1 cellular context compared by ENCODE assay signal in the genomic region with DNA sequence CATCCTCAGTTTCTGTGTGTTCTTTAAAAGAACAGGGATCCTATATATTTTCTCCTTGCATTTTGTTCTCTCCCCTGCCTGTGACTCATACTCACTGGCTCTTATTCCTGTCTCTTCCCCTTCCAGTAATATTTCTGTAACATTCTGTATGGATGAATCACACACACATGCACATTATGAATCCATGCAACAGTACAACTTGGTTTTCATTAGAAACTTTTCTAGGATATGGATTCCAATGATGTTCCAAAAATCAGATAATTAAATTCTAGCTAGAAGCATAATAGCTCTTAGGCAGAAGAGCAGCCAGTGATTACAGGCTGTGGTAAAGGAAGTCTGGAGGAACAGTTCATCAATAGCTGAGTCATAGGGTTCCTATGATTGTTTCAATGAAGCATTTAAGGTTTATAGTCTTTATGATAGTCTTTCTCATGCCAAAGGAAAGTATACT.
TF ChIP-seq lines count a peak whose summit lies in the region.

No MANE protein-coding gene starts in this region.

TF ChIP-seq in GM23338, 12 proteins besides CTCF, POLR2A, EP300 and RAD21 (continued from another document):
- TF ChIP-seq, protein P1, sequence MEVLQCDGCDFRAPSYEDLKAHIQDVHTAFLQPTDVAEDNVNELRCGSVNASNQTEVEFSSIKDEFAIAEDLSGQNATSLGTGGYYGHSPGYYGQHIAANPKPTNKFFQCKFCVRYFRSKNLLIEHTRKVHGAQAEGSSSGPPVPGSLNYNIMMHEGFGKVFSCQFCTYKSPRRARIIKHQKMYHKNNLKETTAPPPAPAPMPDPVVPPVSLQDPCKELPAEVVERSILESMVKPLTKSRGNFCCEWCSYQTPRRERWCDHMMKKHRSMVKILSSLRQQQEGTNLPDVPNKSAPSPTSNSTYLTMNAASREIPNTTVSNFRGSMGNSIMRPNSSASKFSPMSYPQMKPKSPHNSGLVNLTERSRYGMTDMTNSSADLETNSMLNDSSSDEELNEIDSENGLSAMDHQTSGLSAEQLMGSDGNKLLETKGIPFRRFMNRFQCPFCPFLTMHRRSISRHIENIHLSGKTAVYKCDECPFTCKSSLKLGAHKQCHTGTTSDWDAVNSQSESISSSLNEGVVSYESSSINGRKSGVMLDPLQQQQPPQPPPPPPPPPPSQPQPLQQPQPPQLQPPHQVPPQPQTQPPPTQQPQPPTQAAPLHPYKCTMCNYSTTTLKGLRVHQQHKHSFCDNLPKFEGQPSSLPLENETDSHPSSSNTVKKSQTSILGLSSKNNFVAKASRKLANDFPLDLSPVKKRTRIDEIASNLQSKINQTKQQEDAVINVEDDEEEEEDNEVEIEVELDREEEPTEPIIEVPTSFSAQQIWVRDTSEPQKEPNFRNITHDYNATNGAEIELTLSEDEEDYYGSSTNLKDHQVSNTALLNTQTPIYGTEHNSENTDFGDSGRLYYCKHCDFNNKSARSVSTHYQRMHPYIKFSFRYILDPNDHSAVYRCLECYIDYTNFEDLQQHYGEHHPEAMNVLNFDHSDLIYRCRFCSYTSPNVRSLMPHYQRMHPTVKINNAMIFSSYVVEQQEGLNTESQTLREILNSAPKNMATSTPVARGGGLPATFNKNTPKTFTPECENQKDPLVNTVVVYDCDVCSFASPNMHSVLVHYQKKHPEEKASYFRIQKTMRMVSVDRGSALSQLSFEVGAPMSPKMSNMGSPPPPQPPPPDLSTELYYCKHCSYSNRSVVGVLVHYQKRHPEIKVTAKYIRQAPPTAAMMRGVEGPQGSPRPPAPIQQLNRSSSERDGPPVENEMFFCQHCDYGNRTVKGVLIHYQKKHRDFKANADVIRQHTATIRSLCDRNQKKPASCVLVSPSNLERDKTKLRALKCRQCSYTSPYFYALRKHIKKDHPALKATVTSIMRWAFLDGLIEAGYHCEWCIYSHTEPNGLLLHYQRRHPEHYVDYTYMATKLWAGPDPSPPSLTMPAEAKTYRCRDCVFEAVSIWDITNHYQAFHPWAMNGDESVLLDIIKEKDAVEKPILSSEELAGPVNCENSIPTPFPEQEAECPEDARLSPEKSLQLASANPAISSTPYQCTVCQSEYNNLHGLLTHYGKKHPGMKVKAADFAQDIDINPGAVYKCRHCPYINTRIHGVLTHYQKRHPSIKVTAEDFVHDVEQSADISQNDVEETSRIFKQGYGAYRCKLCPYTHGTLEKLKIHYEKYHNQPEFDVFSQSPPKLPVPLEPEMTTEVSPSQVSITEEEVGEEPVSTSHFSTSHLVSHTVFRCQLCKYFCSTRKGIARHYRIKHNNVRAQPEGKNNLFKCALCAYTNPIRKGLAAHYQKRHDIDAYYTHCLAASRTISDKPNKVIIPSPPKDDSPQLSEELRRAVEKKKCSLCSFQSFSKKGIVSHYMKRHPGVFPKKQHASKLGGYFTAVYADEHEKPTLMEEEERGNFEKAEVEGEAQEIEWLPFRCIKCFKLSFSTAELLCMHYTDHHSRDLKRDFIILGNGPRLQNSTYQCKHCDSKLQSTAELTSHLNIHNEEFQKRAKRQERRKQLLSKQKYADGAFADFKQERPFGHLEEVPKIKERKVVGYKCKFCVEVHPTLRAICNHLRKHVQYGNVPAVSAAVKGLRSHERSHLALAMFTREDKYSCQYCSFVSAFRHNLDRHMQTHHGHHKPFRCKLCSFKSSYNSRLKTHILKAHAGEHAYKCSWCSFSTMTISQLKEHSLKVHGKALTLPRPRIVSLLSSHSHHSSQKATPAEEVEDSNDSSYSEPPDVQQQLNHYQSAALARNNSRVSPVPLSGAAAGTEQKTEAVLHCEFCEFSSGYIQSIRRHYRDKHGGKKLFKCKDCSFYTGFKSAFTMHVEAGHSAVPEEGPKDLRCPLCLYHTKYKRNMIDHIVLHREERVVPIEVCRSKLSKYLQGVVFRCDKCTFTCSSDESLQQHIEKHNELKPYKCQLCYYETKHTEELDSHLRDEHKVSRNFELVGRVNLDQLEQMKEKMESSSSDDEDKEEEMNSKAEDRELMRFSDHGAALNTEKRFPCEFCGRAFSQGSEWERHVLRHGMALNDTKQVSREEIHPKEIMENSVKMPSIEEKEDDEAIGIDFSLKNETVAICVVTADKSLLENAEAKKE (CRISPR knock-in tag; IDR thresholded peaks at IDR 0.05): no peak
- TF ChIP-seq CREB1 (CRISPR knock-in tag; IDR thresholded peaks at IDR 0.05; ENCODE audit: low read depth) (no peak), ZNF331 (CRISPR knock-in tag; IDR thresholded peaks at IDR 0.05; ENCODE audit: low read depth) (no peak), EZH2 (IDR thresholded peaks at IDR 0.05; ENCODE audit: low read depth, unreplicated experiment) (no peak), JUNB (IDR thresholded peaks at IDR 0.05; ENCODE audit: unreplicated experiment) (no peak), POLR2AphosphoS5 (IDR thresholded peaks at IDR 0.05; ENCODE audit: low read depth) (no peak)
- TF ChIP-seq, protein P2, sequence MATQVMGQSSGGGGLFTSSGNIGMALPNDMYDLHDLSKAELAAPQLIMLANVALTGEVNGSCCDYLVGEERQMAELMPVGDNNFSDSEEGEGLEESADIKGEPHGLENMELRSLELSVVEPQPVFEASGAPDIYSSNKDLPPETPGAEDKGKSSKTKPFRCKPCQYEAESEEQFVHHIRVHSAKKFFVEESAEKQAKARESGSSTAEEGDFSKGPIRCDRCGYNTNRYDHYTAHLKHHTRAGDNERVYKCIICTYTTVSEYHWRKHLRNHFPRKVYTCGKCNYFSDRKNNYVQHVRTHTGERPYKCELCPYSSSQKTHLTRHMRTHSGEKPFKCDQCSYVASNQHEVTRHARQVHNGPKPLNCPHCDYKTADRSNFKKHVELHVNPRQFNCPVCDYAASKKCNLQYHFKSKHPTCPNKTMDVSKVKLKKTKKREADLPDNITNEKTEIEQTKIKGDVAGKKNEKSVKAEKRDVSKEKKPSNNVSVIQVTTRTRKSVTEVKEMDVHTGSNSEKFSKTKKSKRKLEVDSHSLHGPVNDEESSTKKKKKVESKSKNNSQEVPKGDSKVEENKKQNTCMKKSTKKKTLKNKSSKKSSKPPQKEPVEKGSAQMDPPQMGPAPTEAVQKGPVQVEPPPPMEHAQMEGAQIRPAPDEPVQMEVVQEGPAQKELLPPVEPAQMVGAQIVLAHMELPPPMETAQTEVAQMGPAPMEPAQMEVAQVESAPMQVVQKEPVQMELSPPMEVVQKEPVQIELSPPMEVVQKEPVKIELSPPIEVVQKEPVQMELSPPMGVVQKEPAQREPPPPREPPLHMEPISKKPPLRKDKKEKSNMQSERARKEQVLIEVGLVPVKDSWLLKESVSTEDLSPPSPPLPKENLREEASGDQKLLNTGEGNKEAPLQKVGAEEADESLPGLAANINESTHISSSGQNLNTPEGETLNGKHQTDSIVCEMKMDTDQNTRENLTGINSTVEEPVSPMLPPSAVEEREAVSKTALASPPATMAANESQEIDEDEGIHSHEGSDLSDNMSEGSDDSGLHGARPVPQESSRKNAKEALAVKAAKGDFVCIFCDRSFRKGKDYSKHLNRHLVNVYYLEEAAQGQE (IDR thresholded peaks at IDR 0.05; ENCODE audit: unreplicated experiment): no peak
- TF ChIP-seq, protein P3, sequence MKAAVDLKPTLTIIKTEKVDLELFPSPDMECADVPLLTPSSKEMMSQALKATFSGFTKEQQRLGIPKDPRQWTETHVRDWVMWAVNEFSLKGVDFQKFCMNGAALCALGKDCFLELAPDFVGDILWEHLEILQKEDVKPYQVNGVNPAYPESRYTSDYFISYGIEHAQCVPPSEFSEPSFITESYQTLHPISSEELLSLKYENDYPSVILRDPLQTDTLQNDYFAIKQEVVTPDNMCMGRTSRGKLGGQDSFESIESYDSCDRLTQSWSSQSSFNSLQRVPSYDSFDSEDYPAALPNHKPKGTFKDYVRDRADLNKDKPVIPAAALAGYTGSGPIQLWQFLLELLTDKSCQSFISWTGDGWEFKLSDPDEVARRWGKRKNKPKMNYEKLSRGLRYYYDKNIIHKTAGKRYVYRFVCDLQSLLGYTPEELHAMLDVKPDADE (IDR thresholded peaks at IDR 0.05): no peak
